Comparison of ENCODE assay signal across 18 cellular contexts in genomic region chr14:53796734-53797133, GRCh38.
DNase-seq lines count a peak whose midpoint lies in the region; ATAC-seq, FAIRE-seq and TF ChIP-seq lines count a peak whose summit lies in the region.
"Had no signal": no experiment of that assay in that cellular context is flagged by ENCODE, and none has a peak within 500 bp of the region (broad histone marks: within the 10 kb centered on the region; RNA-seq: fewer than 3 reads in every experiment).

No MANE protein-coding gene starts in this region.

- no peaks in the 10 kb centered on the region for H3K27me3 ChIP-seq in upper lobe of right lung

- no peak overlapping the region for H3K27ac ChIP-seq in upper lobe of right lung
- H3K27ac ChIP-seq: 22Rv1 had no signal

- no peaks in the 10 kb centered on the region for H3K4me1 ChIP-seq in upper lobe of right lung
- H3K4me1 ChIP-seq: Caco-2 had no signal

- no peak overlapping the region for H3K4me3 ChIP-seq in upper lobe of right lung

- DNase-seq in DMS153 (lab: John Stamatoyannopoulos, UW), result peak; percentile 4
- no peak for DNase-seq in DMS153 treated with DMSO at 0.1 percent for 48 hours (lab: John Stamatoyannopoulos, UW; ENCODE audit: unreplicated experiment)
- no peak for DNase-seq in HTR-8/SVneo (ENCODE audit: insufficient read length, low spot score)
- DNase-seq in upper lobe of right lung, result no peak
- no peak for DNase-seq in pons (ENCODE audit: low spot score)
- DNase-seq: Caco-2; CD8-positive, alpha-beta memory T cell; DMS79 treated with DMSO at 0.1 percent for 48 hours; EL; GOT3; HCEC 1CT; HFFc6 had no signal

- intact Hi-C loops in upper lobe of right lung (cut with DNase I), result no loop called here

- H3K36me3 ChIP-seq in upper lobe of right lung, result no peaks in the 10 kb centered on the region

- ATAC-seq in esophagus mucosa (peak; percentile 18), upper lobe of right lung (peak; percentile 38), GM18861 (IDR thresholded peaks at IDR 0.05; ENCODE audit: unreplicated experiment) (no peak)

- no peak for TF ChIP-seq CTCF in upper lobe of right lung (IDR thresholded peaks at IDR 0.05)

- no peaks in the 10 kb centered on the region for H3K9me3 ChIP-seq in upper lobe of right lung

- peak; percentile 42 for FAIRE-seq in HTR-8/SVneo (lab: Jason Lieb, UNC)
- FAIRE-seq: G401.6, GM12891, GM19239 had no signal
